Comparison of ENCODE assay signal across 1 cellular context in genomic region chr9:127943746-127944145, GRCh38.
A peak's percentile ranks its signal among the peaks of the same experiment; 100 is the strongest.
TF ChIP-seq lines count a peak whose summit lies in the region.

No MANE protein-coding gene starts in this region.

TF ChIP-seq in GM12878, 131 proteins besides CTCF, POLR2A, EP300 and RAD21:
- TF ChIP-seq MXI1 (IDR thresholded peaks at IDR 0.05; ENCODE audit: low read depth, low read length) (no peak), POLR2AphosphoS2 (IDR thresholded peaks at IDR 0.05; ENCODE audit: low read depth, low read length) (0 out of 2 replicates have a peak, but pooled peaks have one; percentile 12), TCF12 (IDR thresholded peaks at IDR 0.05; ENCODE audit: low read depth, low read length) (0 out of 2 replicates have a peak, but pooled peaks have one; percentile 30), EGR1 (IDR thresholded peaks at IDR 0.05; ENCODE audit: borderline replicate concordance in 1 of 2, low read depth in 2 of 2, low read length in 2 of 2) (peak in 1 of 2 experiments; percentile 75; a peak in 1 of 3 replicates), NFIC (IDR thresholded peaks at IDR 0.05; ENCODE audit: low read depth, low read length) (no peak), YY1 (IDR thresholded peaks at IDR 0.05; ENCODE audit: low read depth, low read length) (peak; percentile 83), PAX5 (IDR thresholded peaks at IDR 0.05; ENCODE audit: borderline replicate concordance, low read depth, low read length) (no peak), IKZF2 (IDR thresholded peaks at IDR 0.05) (0 out of 4 replicates have a peak, but pooled peaks of 1 of the 2 experiments have one; percentile 15), IRF4 (IDR thresholded peaks at IDR 0.05; ENCODE audit: low read depth, low read length) (0 out of 2 replicates have a peak, but pooled peaks have one; percentile 16), BACH1 (IDR thresholded peaks at IDR 0.05; ENCODE audit: borderline replicate concordance) (no peak), ZNF622 (IDR thresholded peaks at IDR 0.05) (no peak), E2F8 (IDR thresholded peaks at IDR 0.05; ENCODE audit: low read depth, partially characterized antibody) (no peak), BHLHE40 (IDR thresholded peaks at IDR 0.05; ENCODE audit: borderline replicate concordance in 1 of 2, low read depth in 2 of 2, low read length in 1 of 2) (0 out of 4 replicates have a peak, but pooled peaks of 1 of the 2 experiments have one; percentile 8), MEF2B (IDR thresholded peaks at IDR 0.05; ENCODE audit: partially characterized antibody, poor library complexity, severe bottlenecking) (peak; percentile 39), SMC3 (IDR thresholded peaks at IDR 0.05; ENCODE audit: borderline replicate concordance, low read length) (peak; percentile 77)
